Comparison of ENCODE assay signal across 32 cellular contexts in the genomic region with DNA sequence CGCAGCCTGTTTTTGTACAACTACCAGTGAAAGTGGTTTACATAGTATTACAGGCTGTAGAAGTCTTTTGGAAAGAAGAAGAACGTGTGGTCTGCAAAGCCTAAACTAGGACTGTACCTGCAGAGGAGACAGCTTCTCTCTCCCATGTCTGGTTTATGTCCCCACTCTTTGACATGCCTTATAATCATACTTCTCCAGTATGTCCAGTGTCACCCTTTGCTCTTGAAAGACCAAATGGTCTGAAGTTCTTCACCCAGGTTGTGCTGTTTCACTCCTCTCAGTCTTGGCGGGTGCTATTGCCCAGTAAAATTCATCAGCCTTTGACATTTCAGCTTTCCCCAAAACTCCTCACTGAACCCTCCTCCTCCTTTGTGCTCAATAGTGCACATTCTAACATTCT.
"Had no signal": no experiment of that assay in that cellular context is flagged by ENCODE, and none has a peak within 500 bp of the region (broad histone marks: within the 10 kb centered on the region; RNA-seq: fewer than 3 reads in every experiment).

No MANE protein-coding gene starts in this region.

- DNase-seq: activated CD4-positive, alpha-beta memory T cell treated with anti-CD3 and anti-CD28 coated beads, Interleukin-2, amount 10 ng/mL, durations not matched to agents 7 days and 5 days; activated CD4-positive, alpha-beta T cell treated with anti-CD3 and anti-CD28 coated beads for 1 hour; activated CD4-positive, alpha-beta T cell treated with anti-CD3 and anti-CD28 coated beads for 48 hours; activated CD4-positive, CD25-positive, alpha-beta regulatory T cell; activated CD8-positive, alpha-beta memory T cell treated with anti-CD3 and anti-CD28 coated beads for 24 hours; activated CD8-positive, alpha-beta memory T cell treated with anti-CD3 and anti-CD28 coated beads, Interleukin-2, amount 10 ng/mL, durations not matched to agents 7 days and 5 days; activated gamma-delta T cell; activated naive CD4-positive, alpha-beta T cell treated with Interleukin-2 at 50 U/mL for 16 hours; activated naive CD8-positive, alpha-beta T cell treated with anti-CD3 and anti-CD28 coated beads, Interleukin-2, amount 50 U/mL, for 24 hours; activated T-cell treated with anti-CD3 and anti-CD28 coated beads, Interleukin-2, amount 50 U/mL, for 1 hour; anterior cingulate cortex; MM.1S; NCI-H1092 treated with DMSO at 0.1 percent for 48 hours; NCI-H1417; NCI-H146; NCI-H187; NCI-H2029 treated with DMSO at 0.1 percent for 48 hours; NCI-H2107; NCI-H2171; NCI-H510A; NCI-H526; NCI-H748 treated with DMSO at 0.1 percent for 48 hours; NK-92 treated with Interleukin-12 subunit alpha and Interleukin-12 subunit beta, amount 100 ng/mL, for 24 hours; PC-3; SHP77; SJCRH30; T1000; WERI-Rb-1 had no signal

- ATAC-seq: activated CD8-positive, alpha-beta memory T cell treated with anti-CD3 and anti-CD28 coated beads, Interleukin-2, amount 10 ng/mL, durations not matched to agents 7 days and 5 days; activated naive CD8-positive, alpha-beta T cell treated with anti-CD3 and anti-CD28 coated beads, Interleukin-2, amount 50 U/mL, for 24 hours; PC-3 had no signal

- H3K27ac Mint-ChIP-seq: activated CD4-positive, alpha-beta memory T cell treated with anti-CD3 and anti-CD28 coated beads, Interleukin-2, amount 10 ng/mL, durations not matched to agents 7 days and 5 days; activated CD8-positive, alpha-beta memory T cell treated with anti-CD3 and anti-CD28 coated beads, Interleukin-2, amount 10 ng/mL, durations not matched to agents 7 days and 5 days; activated naive CD8-positive, alpha-beta T cell; activated naive CD8-positive, alpha-beta T cell treated with anti-CD3 and anti-CD28 coated beads, Interleukin-2, amount 50 U/mL, for 24 hours; activated T-helper 2 cell treated with anti-CD3 and anti-CD28 coated beads, Interferon-gamma antibody, Interleukin-2, Interleukin-4, amounts not matched to agents 10 μg/mL and 5 μg/mL and 100 μg/mL, durations not matched to agents 14 hours and 24 hours and 36 hours had no signal

- H3K27me3 Mint-ChIP-seq: activated CD4-positive, alpha-beta memory T cell treated with anti-CD3 and anti-CD28 coated beads, Interleukin-2, amount 10 ng/mL, durations not matched to agents 7 days and 5 days; activated CD8-positive, alpha-beta memory T cell treated with anti-CD3 and anti-CD28 coated beads, Interleukin-2, amount 10 ng/mL, durations not matched to agents 7 days and 5 days; activated naive CD8-positive, alpha-beta T cell; activated naive CD8-positive, alpha-beta T cell treated with anti-CD3 and anti-CD28 coated beads, Interleukin-2, amount 50 U/mL, for 24 hours; central memory CD8-positive, alpha-beta T cell had no signal

- H3K4me3 Mint-ChIP-seq: activated CD4-positive, alpha-beta memory T cell treated with anti-CD3 and anti-CD28 coated beads, Interleukin-2, amount 10 ng/mL, durations not matched to agents 7 days and 5 days; activated CD8-positive, alpha-beta memory T cell treated with anti-CD3 and anti-CD28 coated beads, Interleukin-2, amount 10 ng/mL, durations not matched to agents 7 days and 5 days; activated naive CD8-positive, alpha-beta T cell; activated naive CD8-positive, alpha-beta T cell treated with anti-CD3 and anti-CD28 coated beads, Interleukin-2, amount 50 U/mL, for 24 hours; brain; central memory CD8-positive, alpha-beta T cell had no signal

- H3K36me3 Mint-ChIP-seq: activated CD8-positive, alpha-beta memory T cell treated with anti-CD3 and anti-CD28 coated beads, Interleukin-2, amount 10 ng/mL, durations not matched to agents 7 days and 5 days; activated naive CD8-positive, alpha-beta T cell; brain had no signal

- H3K4me1 Mint-ChIP-seq: activated CD4-positive, alpha-beta memory T cell treated with anti-CD3 and anti-CD28 coated beads, Interleukin-2, amount 10 ng/mL, durations not matched to agents 7 days and 5 days; activated CD8-positive, alpha-beta memory T cell treated with anti-CD3 and anti-CD28 coated beads, Interleukin-2, amount 10 ng/mL, durations not matched to agents 7 days and 5 days; activated naive CD8-positive, alpha-beta T cell treated with anti-CD3 and anti-CD28 coated beads, Interleukin-2, amount 50 U/mL, for 24 hours; central memory CD8-positive, alpha-beta T cell had no signal
